20 cellular contexts compared by ENCODE assay signal in genomic region chr6:127976796-127977195, GRCh38.
DNase-seq lines count a peak whose midpoint lies in the region; ATAC-seq and TF ChIP-seq lines count a peak whose summit lies in the region.
"Had no signal": no experiment of that assay in that cellular context is flagged by ENCODE, and none has a peak within 500 bp of the region (broad histone marks: within the 10 kb centered on the region; RNA-seq: fewer than 3 reads in every experiment).

No MANE protein-coding gene starts in this region.

- no peak overlapping the region for H3K27ac ChIP-seq in spleen
- H3K27ac ChIP-seq: BLaER1 had no signal

- peaks cover 0 to 75% (median 21%) of the 10 kb centered on the region in 6 donors for H3K36me3 ChIP-seq in spleen

- intact Hi-C loops in activated CD8-positive, alpha-beta T cell treated with anti-CD3 and anti-CD28 coated beads for 36 hours (cut with micrococcal nuclease), result loop anchor here (10.0 kb wide), 1 partner anchor 278 kb away; no protein-coding TSS in a partner anchor
- intact Hi-C loops in spleen (cut with DNase I; ENCODE audit: low total_unique reads), result no loop called here

- no peak for TF ChIP-seq CTCF in activated CD8-positive, alpha-beta T cell treated with anti-CD3 and anti-CD28 coated beads for 36 hours (IDR thresholded peaks at IDR 0.05)
- TF ChIP-seq CTCF in spleen (IDR thresholded peaks at IDR 0.05 in 8 of 11, conservative IDR thresholded peaks at IDR 0.05 in 3 of 11), result no peak

- H3K4me1 Mint-ChIP-seq in activated T-cell treated with anti-CD3 and anti-CD28 coated beads, Interleukin-2, amount 50 U/mL, for 72 hours (ENCODE audit: low read depth), result peaks cover 44% of the 10 kb centered on the region
- H3K4me1 Mint-ChIP-seq in activated T-cell treated with anti-CD3 and anti-CD28 coated beads, Interleukin-2, amount 50 U/mL, for 4 hours (ENCODE audit: low read depth), result peaks cover 43% of the 10 kb centered on the region
- peaks cover 73% of the 10 kb centered on the region for H3K4me1 Mint-ChIP-seq in activated CD8-positive, alpha-beta T cell treated with anti-CD3 and anti-CD28 coated beads for 36 hours (ENCODE audit: low read depth)
- peaks cover 66% of the 10 kb centered on the region for H3K4me1 Mint-ChIP-seq in activated naive CD8-positive, alpha-beta T cell treated with anti-CD3 and anti-CD28 coated beads, Interleukin-2, amount 10 ng/mL, durations not matched to agents 7 days and 5 days
- H3K4me1 Mint-ChIP-seq in stimulated activated naive CD8-positive, alpha-beta T cell treated with anti-CD3 and anti-CD28 coated beads, Interleukin-15, amount 100 ng/mL, for 72 hours, result peaks cover 58% of the 10 kb centered on the region
- H3K4me1 Mint-ChIP-seq: CD14-positive monocyte had no signal

- 92 to 98% (median 94%) methylated on average over 4 of the region's 4 CpGs for WGBS in spleen, 5 donors

- peak overlapping the region; percentile 17 for H3K27ac Mint-ChIP-seq in activated T-cell treated with anti-CD3 and anti-CD28 coated beads, Interleukin-2, amount 50 U/mL, for 72 hours
- H3K27ac Mint-ChIP-seq in activated CD8-positive, alpha-beta T cell treated with anti-CD3 and anti-CD28 coated beads for 36 hours, result peak overlapping the region; percentile 47
- H3K27ac Mint-ChIP-seq in activated naive CD8-positive, alpha-beta T cell treated with anti-CD3 and anti-CD28 coated beads, Interleukin-2, amount 10 ng/mL, durations not matched to agents 7 days and 5 days, result peak overlapping the region; percentile 81
- peak overlapping the region in 1 of 2 donors; percentile 40 for H3K27ac Mint-ChIP-seq in stimulated activated naive CD8-positive, alpha-beta T cell treated with anti-CD3 and anti-CD28 coated beads, Interleukin-15, amount 100 ng/mL, for 72 hours
- H3K27ac Mint-ChIP-seq: CD14-positive monocyte; CD4-positive, alpha-beta memory T cell had no signal

- DNase-seq in activated T-cell treated with anti-CD3 and anti-CD28 coated beads, Interleukin-2, amount 50 U/mL, for 72 hours, result no peak
- no peak for DNase-seq in activated T-cell treated with anti-CD3 and anti-CD28 coated beads, Interleukin-2, amount 50 U/mL, for 4 hours
- DNase-seq in activated CD8-positive, alpha-beta T cell treated with anti-CD3 and anti-CD28 coated beads for 36 hours, result no peak
- no peak for DNase-seq in activated naive CD8-positive, alpha-beta T cell treated with anti-CD3 and anti-CD28 coated beads, Interleukin-2, amount 10 ng/mL, durations not matched to agents 7 days and 5 days
- no peak for DNase-seq in stimulated activated naive CD8-positive, alpha-beta T cell treated with anti-CD3 and anti-CD28 coated beads, Interleukin-15, amount 100 ng/mL, for 72 hours
- DNase-seq in activated gamma-delta T cell treated with Interleukin-2 at 50 U/mL for 16 hours, result no peak
- no peak for DNase-seq in spleen
- DNase-seq in cerebellar cortex (ENCODE audit: low spot score), result no peak
- DNase-seq: 8988T; CD4-positive, alpha-beta memory T cell; COR-L47; DMS 273 treated with DMSO at 0.1 percent for 48 hours; DMS53; DND-41; EL; GOT3; H7 had no signal

- H3K4me3 Mint-ChIP-seq in activated T-cell treated with anti-CD3 and anti-CD28 coated beads, Interleukin-2, amount 50 U/mL, for 72 hours, result no peak overlapping the region
- no peak overlapping the region for H3K4me3 Mint-ChIP-seq in activated T-cell treated with anti-CD3 and anti-CD28 coated beads, Interleukin-2, amount 50 U/mL, for 4 hours
- H3K4me3 Mint-ChIP-seq in activated CD8-positive, alpha-beta T cell treated with anti-CD3 and anti-CD28 coated beads for 36 hours, result peak overlapping the region; percentile 18
- H3K4me3 Mint-ChIP-seq in activated naive CD8-positive, alpha-beta T cell treated with anti-CD3 and anti-CD28 coated beads, Interleukin-2, amount 10 ng/mL, durations not matched to agents 7 days and 5 days, result peak overlapping the region; percentile 68
- H3K4me3 Mint-ChIP-seq in stimulated activated naive CD8-positive, alpha-beta T cell treated with anti-CD3 and anti-CD28 coated beads, Interleukin-15, amount 100 ng/mL, for 72 hours, result peak overlapping the region; percentile 37 to 57
- H3K4me3 Mint-ChIP-seq: CD14-positive monocyte; CD4-positive, alpha-beta memory T cell had no signal

- H3K36me3 Mint-ChIP-seq in activated T-cell treated with anti-CD3 and anti-CD28 coated beads, Interleukin-2, amount 50 U/mL, for 72 hours (ENCODE audit: insufficient read depth in 2 of 2), result peaks cover 4% of the 10 kb centered on the region in 2 donors
- no peaks in the 10 kb centered on the region for H3K36me3 Mint-ChIP-seq in activated T-cell treated with anti-CD3 and anti-CD28 coated beads, Interleukin-2, amount 50 U/mL, for 4 hours (ENCODE audit: insufficient read depth)
- H3K36me3 Mint-ChIP-seq in activated CD8-positive, alpha-beta T cell treated with anti-CD3 and anti-CD28 coated beads for 36 hours (ENCODE audit: low read depth), result peaks cover 64% of the 10 kb centered on the region
- peaks cover 36% of the 10 kb centered on the region for H3K36me3 Mint-ChIP-seq in activated naive CD8-positive, alpha-beta T cell treated with anti-CD3 and anti-CD28 coated beads, Interleukin-2, amount 10 ng/mL, durations not matched to agents 7 days and 5 days
- H3K36me3 Mint-ChIP-seq: CD14-positive monocyte had no signal

- POLR2A ChIA-PET in activated CD8-positive, alpha-beta T cell treated with anti-CD3 and anti-CD28 coated beads for 36 hours (lab: Charles Lee), result interaction anchor here (1.1 to 1.4 kb wide), 4 partner anchors 9 to 118 kb away, joined by 3 read pairs; partner anchors contain the start of gene THEMIS
- POLR2A ChIA-PET in activated naive CD8-positive, alpha-beta T cell treated with anti-CD3 and anti-CD28 coated beads, Interleukin-2, amount 10 ng/mL, durations not matched to agents 7 days and 5 days (lab: Charles Lee), result interaction anchor here (0.8 to 5.4 kb wide), 6 partner anchors 8 to 131 kb away, joined by 3 to 64 read pairs (median 10); partner anchors contain the start of gene THEMIS

- no peak overlapping the region for H3K4me3 ChIP-seq in spleen
- H3K4me3 ChIP-seq: BLaER1, GM12878 had no signal

- peaks cover 0 to 14% (median 0%) of the 10 kb centered on the region in 6 donors for H3K4me1 ChIP-seq in spleen
- H3K4me1 ChIP-seq: BLaER1 had no signal

- peaks cover 2 to 3% of the 10 kb centered on the region in 2 donors for H3K9me3 Mint-ChIP-seq in activated T-cell treated with anti-CD3 and anti-CD28 coated beads, Interleukin-2, amount 50 U/mL, for 72 hours
- H3K9me3 Mint-ChIP-seq in activated T-cell treated with anti-CD3 and anti-CD28 coated beads, Interleukin-2, amount 50 U/mL, for 4 hours, result peaks cover 4% of the 10 kb centered on the region
- peaks cover 21% of the 10 kb centered on the region for H3K9me3 Mint-ChIP-seq in activated CD8-positive, alpha-beta T cell treated with anti-CD3 and anti-CD28 coated beads for 36 hours
- H3K9me3 Mint-ChIP-seq in activated naive CD8-positive, alpha-beta T cell treated with anti-CD3 and anti-CD28 coated beads, Interleukin-2, amount 10 ng/mL, durations not matched to agents 7 days and 5 days, result peaks cover 2% of the 10 kb centered on the region
- H3K9me3 Mint-ChIP-seq in stimulated activated naive CD8-positive, alpha-beta T cell treated with anti-CD3 and anti-CD28 coated beads, Interleukin-15, amount 100 ng/mL, for 72 hours, result no peaks in the 10 kb centered on the region

- no peaks in the 10 kb centered on the region for H3K9me3 ChIP-seq in spleen
- H3K9me3 ChIP-seq: BLaER1 had no signal

- CTCF ChIA-PET in activated CD8-positive, alpha-beta T cell treated with anti-CD3 and anti-CD28 coated beads for 36 hours (lab: Charles Lee), result interaction anchor here (0.9 kb wide), 1 partner anchor 121 kb away, joined by 3 read pairs; no protein-coding TSS in a partner anchor

- no peak for TF ChIP-seq POLR2A in spleen (IDR thresholded peaks at IDR 0.05)

- ATAC-seq in activated T-cell treated with anti-CD3 and anti-CD28 coated beads, Interleukin-2, amount 50 U/mL, for 72 hours (replicated peaks in 1 of 2), result no peak
- ATAC-seq in activated T-cell treated with anti-CD3 and anti-CD28 coated beads, Interleukin-2, amount 50 U/mL, for 4 hours, result no peak
- no peak for ATAC-seq in activated CD8-positive, alpha-beta T cell treated with anti-CD3 and anti-CD28 coated beads for 36 hours
- no peak for ATAC-seq in activated naive CD8-positive, alpha-beta T cell treated with anti-CD3 and anti-CD28 coated beads, Interleukin-2, amount 10 ng/mL, durations not matched to agents 7 days and 5 days (ENCODE audit: low read depth)
- ATAC-seq in stimulated activated naive CD8-positive, alpha-beta T cell treated with anti-CD3 and anti-CD28 coated beads, Interleukin-15, amount 100 ng/mL, for 72 hours, result no peak
- ATAC-seq: GM12878 had no signal

- H3K27me3 Mint-ChIP-seq in activated T-cell treated with anti-CD3 and anti-CD28 coated beads, Interleukin-2, amount 50 U/mL, for 72 hours (ENCODE audit: low read depth), result no peaks in the 10 kb centered on the region
- H3K27me3 Mint-ChIP-seq in activated T-cell treated with anti-CD3 and anti-CD28 coated beads, Interleukin-2, amount 50 U/mL, for 4 hours (ENCODE audit: low read depth), result no peaks in the 10 kb centered on the region
- no peaks in the 10 kb centered on the region for H3K27me3 Mint-ChIP-seq in activated CD8-positive, alpha-beta T cell treated with anti-CD3 and anti-CD28 coated beads for 36 hours
- H3K27me3 Mint-ChIP-seq in activated naive CD8-positive, alpha-beta T cell treated with anti-CD3 and anti-CD28 coated beads, Interleukin-2, amount 10 ng/mL, durations not matched to agents 7 days and 5 days, result no peaks in the 10 kb centered on the region
- H3K27me3 Mint-ChIP-seq in stimulated activated naive CD8-positive, alpha-beta T cell treated with anti-CD3 and anti-CD28 coated beads, Interleukin-15, amount 100 ng/mL, for 72 hours, result no peaks in the 10 kb centered on the region
- H3K27me3 Mint-ChIP-seq: CD4-positive, alpha-beta memory T cell had no signal

- no peaks in the 10 kb centered on the region for H3K27me3 ChIP-seq in spleen (replicated peaks in 1 of 7)
- H3K27me3 ChIP-seq: BLaER1 had no signal

Comparison
In these comparisons a context has a peak if more than half of its experiments do, and no peak if none do; other contexts are left out.
1. H3K4me3 Mint-ChIP-seq: peak in activated CD8-positive, alpha-beta T cell treated with anti-CD3 and anti-CD28 coated beads for 36 hours (single experiment), activated naive CD8-positive, alpha-beta T cell treated with anti-CD3 and anti-CD28 coated beads, Interleukin-2, amount 10 ng/mL, durations not matched to agents 7 days and 5 days (single experiment) and stimulated activated naive CD8-positive, alpha-beta T cell treated with anti-CD3 and anti-CD28 coated beads, Interleukin-15, amount 100 ng/mL, for 72 hours (2 of 2); none in activated T-cell treated with anti-CD3 and anti-CD28 coated beads, Interleukin-2, amount 50 U/mL, for 72 hours (0 of 2) and activated T-cell treated with anti-CD3 and anti-CD28 coated beads, Interleukin-2, amount 50 U/mL, for 4 hours (single experiment).